8 cellular contexts compared by ENCODE assay signal in the genomic region with DNA sequence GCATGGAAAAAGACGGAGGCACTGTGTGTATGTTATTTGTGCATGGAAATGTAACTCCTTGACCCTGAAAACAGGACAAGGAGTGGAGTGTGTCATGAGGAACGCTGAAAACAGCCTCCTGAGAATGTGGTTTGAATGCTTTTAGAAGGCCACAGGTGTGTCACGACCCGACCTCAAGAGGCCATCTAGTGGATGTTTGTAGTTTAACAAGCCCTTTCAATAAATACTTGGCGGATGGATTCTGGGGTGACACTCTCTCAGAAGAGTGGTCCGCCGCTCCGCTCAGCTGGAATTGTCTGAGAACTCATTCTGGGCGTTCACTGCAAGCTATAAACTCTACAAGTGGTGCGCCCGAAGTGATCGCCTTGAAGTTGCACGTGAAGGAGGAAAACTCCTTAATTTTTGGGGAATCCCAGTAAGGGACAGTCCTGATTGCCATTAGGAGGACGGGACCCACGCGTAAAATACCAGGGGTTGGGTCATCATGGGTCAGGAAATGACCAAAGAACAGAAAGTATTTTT. TPM values are rescaled to one million over a fixed set of nuclear protein-coding genes. Genes with fewer than 3 reads are reported as not detected.
DNase-seq lines count a peak whose midpoint lies in the region; ATAC-seq, FAIRE-seq and TF ChIP-seq lines count a peak whose summit lies in the region.
"Not testable (repeated sequence)": the region's sequence is repeated elsewhere in the genome, so short reads cannot be mapped to it uniquely, and the experiment has no call there.

No MANE protein-coding gene starts in this region.

- not testable (repeated sequence) for H3K4me2 ChIP-seq in HCT116 (ENCODE audit: low read length)
- H3K4me2 ChIP-seq in astrocyte (ENCODE audit: low read length) = peak overlapping the region; percentile 77

- POLR2A ChIA-PET in HCT116 (lab: Charles Lee) = not testable (repeated sequence)

- peak overlapping the region; percentile 84 for H3K4me3 Mint-ChIP-seq in T-helper 17 cell
- peak overlapping the region; percentile 72 for H3K4me3 Mint-ChIP-seq in astrocyte (ENCODE audit: unreplicated experiment)
- H3K4me3 Mint-ChIP-seq in nephron progenitor cell = peak overlapping the region; percentile 89

- H2AFZ ChIP-seq in HCT116 (ENCODE audit: low read depth, low read length, poor library complexity, severe bottlenecking) = not testable (repeated sequence)
- H2AFZ ChIP-seq in astrocyte (ENCODE audit: low read depth, low read length) = peak overlapping the region; percentile 3

- TF ChIP-seq RAD21 in HCT116 (IDR thresholded peaks at IDR 0.05; ENCODE audit: low read depth) = peak; percentile 35; the same call in 1 of the 2 replicates

- H3K4me3 ChIP-seq in GM12875 (ENCODE audit: low read depth, low read length) (peak overlapping the region; percentile 44), transverse colon (peak overlapping the region in 3 of 4 donors; percentile 14 to 23 (median 16))
- not testable (repeated sequence) for H3K4me3 ChIP-seq in HCT116 (replicated peaks in 1 of 2; ENCODE audit: low read depth in 1 of 2, low read length in 2 of 2); astrocyte (ENCODE audit: insufficient read depth, low read depth, low read length)

- peak; percentile 55; the same call in 1 of the 2 replicates for TF ChIP-seq CTCF in GM12875 (IDR thresholded peaks at IDR 0.05; ENCODE audit: borderline replicate concordance, insufficient read depth, low read depth, low read length)
- TF ChIP-seq CTCF in HCT116 (IDR thresholded peaks at IDR 0.05 in 2 of 3, conservative IDR thresholded peaks at IDR 0.05 in 1 of 3; ENCODE audit: borderline replicate concordance in 1 of 3, insufficient read depth in 1 of 3, low read depth in 2 of 3, low read length in 2 of 3) = peak; percentile 15 to 47 (median 30); a peak in 4 of 6 replicates
- peak; percentile 63 for TF ChIP-seq CTCF in LNCAP (IDR thresholded peaks at IDR 0.05)
- peak; percentile 26 for TF ChIP-seq CTCF in astrocyte (IDR thresholded peaks at IDR 0.05; ENCODE audit: insufficient read depth, low read depth, low read length)
- peak; percentile 56 for TF ChIP-seq CTCF in nephron progenitor cell (IDR thresholded peaks at IDR 0.05)
- TF ChIP-seq CTCF in transverse colon (IDR thresholded peaks at IDR 0.05) = peak; percentile 40 to 66 (median 46)

- in situ Hi-C loops in transverse colon (cut with MboI; ENCODE audit: low pct_ligation_motif_present in 1 of 4, low pct_unique_long_range_greater_than_20kb in 1 of 4, low sequenced_read_pairs in 3 of 4) = loop anchor here in 1 of 4 donors (10.0 kb wide), 1 partner anchor 117 kb away; no protein-coding TSS in a partner anchor

- H3K79me2 ChIP-seq in HCT116 (ENCODE audit: insufficient read depth, low read length); astrocyte (ENCODE audit: insufficient read depth, low read length): not testable (repeated sequence)

- FAIRE-seq in astrocyte (lab: Jason Lieb, UNC) = not testable (repeated sequence)

- DNase-seq in HCT116 (ENCODE audit: low read depth, low spot score); astrocyte (ENCODE audit: low read depth): not testable (repeated sequence)
- DNase-seq in T-helper 17 cell (peak in 2 of 3 donors; percentile 9 to 19), Right ventricle myocardium superior (peak; percentile 48), nephron progenitor cell (peak; percentile 39), transverse colon (peak; percentile 43)

- H3K27me3 Mint-ChIP-seq in T-helper 17 cell (peaks cover 34% of the 10 kb centered on the region), nephron progenitor cell (ENCODE audit: low read depth, poor library complexity) (peaks cover 19% of the 10 kb centered on the region)
- H3K27me3 Mint-ChIP-seq in astrocyte (ENCODE audit: low read depth, unreplicated experiment) = not testable (repeated sequence)

- not testable (repeated sequence) for H3K27ac Mint-ChIP-seq in T-helper 17 cell
- H3K27ac Mint-ChIP-seq in astrocyte (ENCODE audit: unreplicated experiment) (peak overlapping the region; percentile 73), nephron progenitor cell (peak overlapping the region; percentile 63)

- not testable (repeated sequence) for H3K9me3 Mint-ChIP-seq in astrocyte (ENCODE audit: unreplicated experiment); nephron progenitor cell

- BruUV-seq in HCT116 (replicated peaks; lab: Mats Ljungman, UMichigan) = not testable (repeated sequence)

- H3K9me3 ChIP-seq in HCT116 (ENCODE audit: control insufficient read depth in 1 of 2, insufficient read depth in 1 of 2, low read depth in 1 of 2, low read length in 2 of 2); T-helper 17 cell (ENCODE audit: control insufficient read depth, low read length, poor library complexity, severe bottlenecking); astrocyte (ENCODE audit: insufficient read depth, low read depth, low read length); transverse colon: not testable (repeated sequence)

- not testable (repeated sequence) for H3K27me3 ChIP-seq in HCT116 (ENCODE audit: insufficient read depth, low read length); astrocyte (ENCODE audit: insufficient read depth, low read length); transverse colon

- ATAC-seq in HCT116 (peak; percentile 52; the same call in 1 of the 2 replicates), T-helper 17 cell (peak; percentile 83), Right ventricle myocardium superior (ENCODE audit: poor library complexity) (peak; percentile 48)

- H3K36me3 Mint-ChIP-seq in T-helper 17 cell (ENCODE audit: low read depth); astrocyte (ENCODE audit: low read depth, unreplicated experiment); nephron progenitor cell (ENCODE audit: low read depth): not testable (repeated sequence)

- not testable (repeated sequence) for H3K4me1 ChIP-seq in HCT116 (ENCODE audit: control insufficient read depth in 1 of 2, insufficient read depth in 2 of 2, low read length in 2 of 2)
- H3K4me1 ChIP-seq in astrocyte (ENCODE audit: insufficient read depth, low read length) (peaks cover 20% of the 10 kb centered on the region), transverse colon (peaks cover 2 to 55% (median 27%) of the 10 kb centered on the region in 4 donors)

- not testable (repeated sequence) for H3K9me2 ChIP-seq in HCT116 (ENCODE audit: insufficient read depth)

- CTCF ChIA-PET in HCT116 (lab: Charles Lee) = not testable (repeated sequence)

- H4K20me1 ChIP-seq in HCT116 (ENCODE audit: insufficient read depth); astrocyte (ENCODE audit: insufficient read depth, low read length): not testable (repeated sequence)

- WGBS in transverse colon (ENCODE audit: low coverage in 1 of 2), 2 donors = 10 to 28% methylated on average over 4 to 16 of the region's 16 CpGs

- H3K9ac ChIP-seq in HCT116 (ENCODE audit: low read length); astrocyte (ENCODE audit: low read length): not testable (repeated sequence)

- not testable (repeated sequence) for TF ChIP-seq POLR2A in HCT116 (IDR thresholded peaks at IDR 0.05; ENCODE audit: borderline replicate concordance, extremely low read depth, insufficient read depth, insufficient read length); transverse colon (IDR thresholded peaks at IDR 0.05)

- RAD21 ChIA-PET in HCT116 (lab: Charles Lee; ENCODE audit: low non-redundant PET in 1 of 2, low total read pairs in 2 of 2, uncharacterized antibody in 2 of 2, unreplicated experiment in 2 of 2) = not testable (repeated sequence)

- not testable (repeated sequence) for H3K36me3 ChIP-seq in HCT116 (ENCODE audit: control insufficient read depth in 1 of 2, insufficient read depth in 2 of 2, low read length in 2 of 2); astrocyte (ENCODE audit: insufficient read depth, low read length); transverse colon

- TF ChIP-seq EP300 in transverse colon (IDR thresholded peaks at IDR 0.05; ENCODE audit: low read depth) = not testable (repeated sequence)

- not testable (repeated sequence) for H3K4me1 Mint-ChIP-seq in T-helper 17 cell; astrocyte (ENCODE audit: low read depth, unreplicated experiment)
- H3K4me1 Mint-ChIP-seq in nephron progenitor cell = peaks cover 25% of the 10 kb centered on the region

- intact Hi-C loops in HCT116 (cut with micrococcal nuclease) = loop anchor here (1.0 kb wide), 1 partner anchor 122 kb away; no protein-coding TSS in a partner anchor
- intact Hi-C loops in Right ventricle myocardium superior (cut with DNase I) = loop anchor here (10.0 kb wide), 1 partner anchor 127 kb away; no protein-coding TSS in a partner anchor
- intact Hi-C loops in transverse colon (cut with DNase I; ENCODE audit: low total_unique reads) = loop anchor here (10.0 kb wide), 1 partner anchor 127 kb away; no protein-coding TSS in a partner anchor

- not testable (repeated sequence) for H3K27ac ChIP-seq in HCT116 (ENCODE audit: low read depth, low read length); astrocyte (ENCODE audit: low read depth, low read length)
- H3K27ac ChIP-seq in transverse colon = peak overlapping the region; percentile 62 to 74 (median 69)

RNA-seq across cellular contexts. Expression of gene CLCA1, which starts 33.5 kb away (rescaled TPM):
- 0.12 TPM for total RNA-seq in HCT116 (2021; ENCODE audit: unreplicated experiment)
- not detected in 2 replicates for polyA plus RNA-seq in HCT116 (2012)
- not detected for total RNA-seq in T-helper 17 cell
- total RNA-seq in astrocyte = not detected in 2 replicates
- total RNA-seq in Right ventricle myocardium superior = not detected
- total RNA-seq in transverse colon = 1,000 to 10,000 TPM in 1 of 4 donors, 100 to 1,000 TPM in 2, 10 to 100 TPM in 1; 16.1 to 1,013 (median 168) TPM

RNA-seq across cellular contexts. Expression of gene CLCA4, which starts 44.7 kb away (rescaled TPM):
- total RNA-seq in HCT116 (2021; ENCODE audit: unreplicated experiment) (not detected), T-helper 17 cell (not detected), astrocyte (not detected in 2 replicates), Right ventricle myocardium superior (not detected), transverse colon (1,000 to 10,000 TPM in 2 of 4 donors, 100 to 1,000 TPM in 1, under 1 TPM in 1; 0.40 to 1,312 (median 849) TPM)
- not detected in 2 replicates for polyA plus RNA-seq in HCT116 (2012)

Comparison
In these comparisons a context has a peak if more than half of its experiments do, and no peak if none do; other contexts are left out.
1. RNA of gene CLCA1, which starts 33.5 kb away (total RNA-seq): 16.1 to 1,013 TPM in transverse colon; 0.12 TPM in HCT116 (single experiment), not detected in Right ventricle myocardium superior (single experiment), not detected in T-helper 17 cell and not detected in astrocyte; every median in the first group is over 10 times any median in the second.
2. Peak in every context shown above with its lines, with median percentiles within 50 percentile points of each other: CTCF ChIP-seq, ATAC-seq and H3K4me3 Mint-ChIP-seq.